Comparison of ENCODE assay signal across 8 cellular contexts in the genomic region with DNA sequence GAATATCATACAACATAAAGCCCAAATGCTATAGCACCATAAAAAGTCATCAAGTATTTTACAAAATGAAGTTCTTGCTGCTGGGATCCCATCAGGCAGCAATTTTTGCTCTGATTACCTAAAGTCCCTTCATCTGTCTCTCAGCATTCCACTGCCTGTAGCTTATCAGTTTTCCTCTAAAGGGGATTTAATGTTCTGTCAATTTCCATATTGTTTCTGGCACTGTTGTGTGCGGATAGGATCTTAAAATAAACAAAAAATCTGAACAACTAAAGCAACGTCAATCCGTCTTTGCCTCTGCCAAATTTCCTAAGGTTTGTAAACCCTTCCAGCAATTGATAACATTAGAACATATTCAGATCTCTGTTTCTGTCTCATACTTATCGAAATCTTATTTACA.
"Had no signal": no experiment of that assay in that cellular context is flagged by ENCODE, and none has a peak within 500 bp of the region (broad histone marks: within the 10 kb centered on the region; RNA-seq: fewer than 3 reads in every experiment).

No MANE protein-coding gene starts in this region.

- H3K4me2 ChIP-seq: GM23338 had no signal

- H2AFZ ChIP-seq: GM23338 had no signal

- H3K4me1 Mint-ChIP-seq: GM23338, H9 had no signal

- H3K4me3 ChIP-seq: GM23338, K562 had no signal

- DNase-seq: H9, HCEC 1CT, IMR-90 had no signal

- FAIRE-seq: H1, H54, HTR-8/SVneo, K562 had no signal

- H3K9me3 Mint-ChIP-seq: GM23338, H9 had no signal

- H3K27ac Mint-ChIP-seq: GM23338, H9 had no signal

- H3K4me3 Mint-ChIP-seq: GM23338, H9 had no signal

- ATAC-seq: GM23338, K562 had no signal
